ENCODE assay signal across 17 cellular contexts in genomic region chr11:19338375-19338774, GRCh38.
"Had no signal": no experiment of that assay in that cellular context is flagged by ENCODE, and none has a peak within 500 bp of the region (broad histone marks: within the 10 kb centered on the region; RNA-seq: fewer than 3 reads in every experiment).

No MANE protein-coding gene starts in this region.

- H3K4me1 ChIP-seq: stomach, suprapubic skin, testis, thyroid gland, tibial artery, tibial nerve, transverse colon, upper lobe of left lung, upper lobe of right lung, uterus, vagina had no signal

- H3K4me3 ChIP-seq: stomach, suprapubic skin, testis, thoracic aorta, thyroid gland, tibial artery, tibial nerve, transverse colon, upper lobe of left lung, upper lobe of right lung, uterus, vagina had no signal

- H3K36me3 ChIP-seq: stomach, suprapubic skin, thoracic aorta, thyroid gland, tibial artery, tibial nerve, transverse colon, upper lobe of left lung, upper lobe of right lung, uterus, vagina had no signal

- H3K9me3 ChIP-seq: stomach, suprapubic skin, testis, thoracic aorta, thyroid gland, tibial artery, tibial nerve, transverse colon, upper lobe of left lung, upper lobe of right lung, uterus, vagina had no signal

- ATAC-seq: stimulated activated effector memory CD8-positive, alpha-beta T cell treated with anti-CD3 and anti-CD28 coated beads, Interleukin-12 subunit alpha, Interleukin-12 subunit beta, amount 100 ng/mL, for 72 hours; stimulated activated memory B cell treated with anti-CD40 and anti-IgM and Interleukin-4, amounts not matched to agents 10 μg/mL and 1 μg/mL and 100 μg/mL, for 72 hours; stimulated activated naive B cell treated with anti-CD40 and anti-IgM and Interleukin-4, amounts not matched to agents 10 μg/mL and 1 μg/mL and 100 μg/mL, for 72 hours; stimulated activated naive CD8-positive, alpha-beta T cell treated with anti-CD3 and anti-CD28 coated beads, Interleukin-15, amount 100 ng/mL, for 72 hours; stimulated activated naive CD8-positive, alpha-beta T cell treated with anti-CD3 and anti-CD28 coated beads, Interleukin-15, Interleukin-2, amounts not matched to agents 100 U/mL and 50 U/mL, for 24 hours; upper lobe of right lung had no signal

- H3K27ac ChIP-seq: stomach, suprapubic skin, testis, thoracic aorta, thyroid gland, tibial artery, tibial nerve, transverse colon, upper lobe of left lung, upper lobe of right lung, uterus, vagina had no signal
